ENCODE assay signal across 11 cellular contexts in the genomic region with DNA sequence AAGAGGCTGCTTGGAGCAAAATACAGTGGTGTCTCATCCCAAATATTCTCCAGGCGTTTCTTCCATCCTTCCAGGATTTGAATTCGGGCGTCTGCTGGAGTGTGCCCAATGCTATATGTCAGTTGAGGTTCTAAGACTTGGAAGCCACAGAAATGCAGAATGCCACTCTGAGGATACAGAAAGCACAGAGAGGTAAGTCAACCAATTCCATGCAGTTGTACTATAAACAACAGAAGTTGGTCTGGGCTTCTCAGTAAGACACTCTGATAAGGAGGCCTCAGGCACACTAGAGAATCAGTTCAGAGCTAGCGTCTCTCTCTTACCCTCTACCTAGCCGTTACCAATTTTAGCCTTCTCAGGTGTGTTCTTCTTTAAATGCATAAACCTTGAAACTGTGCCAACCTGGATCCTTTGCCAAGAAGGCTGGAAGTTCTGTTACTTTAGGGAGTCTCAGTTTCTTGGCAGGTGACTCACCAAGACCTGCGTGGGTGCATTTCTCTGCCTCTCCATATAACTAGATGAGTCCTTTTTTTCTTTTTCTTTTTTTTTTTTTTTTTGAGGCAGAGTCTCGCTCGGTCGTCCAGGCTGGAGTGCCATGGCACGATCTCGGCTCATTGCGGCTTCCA. TPM values are rescaled to one million over a fixed set of nuclear protein-coding genes. Genes with fewer than 3 reads are reported as not detected.
DNase-seq lines count a peak whose midpoint lies in the region; ATAC-seq and TF ChIP-seq lines count a peak whose summit lies in the region.
"Had no signal": no experiment of that assay in that cellular context is flagged by ENCODE, and none has a peak within 500 bp of the region (broad histone marks: within the 10 kb centered on the region; RNA-seq: fewer than 3 reads in every experiment).

No MANE protein-coding gene starts in this region.

- H3K9me3 ChIP-seq in testis = no peaks in the 10 kb centered on the region

- no peak overlapping the region for H3K4me3 ChIP-seq in testis

- H3K9me3 Mint-ChIP-seq in activated naive CD4-positive, alpha-beta T cell treated with anti-CD3 and anti-CD28 coated beads, Interleukin-2, amount 50 U/mL, for 72 hours = no peaks in the 10 kb centered on the region
- H3K9me3 Mint-ChIP-seq: activated naive CD4-positive, alpha-beta T cell treated with anti-CD3 and anti-CD28 coated beads, Interleukin-2, amount 50 U/mL, for 24 hours; CD4-positive, alpha-beta T cell had no signal

- H3K36me3 ChIP-seq in testis (ENCODE audit: low read depth, missing control alignments) = no peaks in the 10 kb centered on the region

- ATAC-seq in activated naive CD4-positive, alpha-beta T cell treated with anti-CD3 and anti-CD28 coated beads, Interleukin-2, amount 50 U/mL, for 72 hours = peak; percentile 37 to 42
- no peak for ATAC-seq in GM18511 (IDR thresholded peaks at IDR 0.05; ENCODE audit: unreplicated experiment)

- H3K27ac Mint-ChIP-seq in activated naive CD4-positive, alpha-beta T cell treated with anti-CD3 and anti-CD28 coated beads, Interleukin-2, amount 50 U/mL, for 72 hours = no peak overlapping the region
- H3K27ac Mint-ChIP-seq: activated naive CD4-positive, alpha-beta T cell treated with anti-CD3 and anti-CD28 coated beads, Interleukin-2, amount 50 U/mL, for 24 hours; CD4-positive, alpha-beta T cell had no signal

- intact Hi-C loops in testis (cut with DNase I; ENCODE audit: low total_unique reads) = no loop called here

- WGBS in testis, 2 donors = 48 to 49% methylated on average over 12 of the region's 12 CpGs

- H3K36me3 Mint-ChIP-seq in activated naive CD4-positive, alpha-beta T cell treated with anti-CD3 and anti-CD28 coated beads, Interleukin-2, amount 50 U/mL, for 72 hours = no peaks in the 10 kb centered on the region
- H3K36me3 Mint-ChIP-seq: activated naive CD4-positive, alpha-beta T cell treated with anti-CD3 and anti-CD28 coated beads, Interleukin-2, amount 50 U/mL, for 24 hours had no signal

- no peak for DNase-seq in activated naive CD4-positive, alpha-beta T cell treated with anti-CD3 and anti-CD28 coated beads, Interleukin-2, amount 50 U/mL, for 72 hours (ENCODE audit: low spot score in 2 of 2)
- no peak for DNase-seq in activated naive CD4-positive, alpha-beta T cell (lab: John Stamatoyannopoulos, UW)
- peak; percentile 93 for DNase-seq in amniotic epithelial cell (ENCODE audit: low read depth)
- DNase-seq in iris pigment epithelial cell (ENCODE audit: low read depth) = peak; percentile 85
- DNase-seq in testis = peak; percentile 30
- DNase-seq in NCI-H1048 (lab: John Stamatoyannopoulos, UW) = no peak
- DNase-seq in SHP77 (lab: John Stamatoyannopoulos, UW) = no peak
- DNase-seq: CD4-positive, alpha-beta T cell; NCI-H82 had no signal

- TF ChIP-seq CTCF in testis (IDR thresholded peaks at IDR 0.05) = no peak

- peaks cover 2% of the 10 kb centered on the region for H3K4me1 ChIP-seq in testis

- H3K27me3 ChIP-seq in testis = no peaks in the 10 kb centered on the region

- peak overlapping the region in 1 of 2 donors; percentile 37 for H3K27ac ChIP-seq in testis

- no peak for TF ChIP-seq POLR2A in testis (IDR thresholded peaks at IDR 0.05)

RNA-seq across cellular contexts. Expression of gene NQO1, which starts 15.1 kb away (rescaled TPM):
- total RNA-seq in activated naive CD4-positive, alpha-beta T cell treated with anti-CD3 and anti-CD28 coated beads, Interleukin-2, amount 50 U/mL, for 72 hours = 10 to 100 TPM; 14.4 to 17.2 TPM
- total RNA-seq in testis = 10 to 100 TPM in 1 of 2 donors, 1 to 10 TPM in 1; 6.6 to 10.1 TPM
- polyA plus RNA-seq in testis (ENCODE audit: insufficient read depth, low read depth, low replicate concordance) = 13.5 TPM

RNA-seq across cellular contexts. Expression of gene NOB1, which starts 43.5 kb away (rescaled TPM):
- 100 to 1,000 TPM in 1 of 2 donors, 10 to 100 TPM in 1; 83.3 to 126 TPM for total RNA-seq in activated naive CD4-positive, alpha-beta T cell treated with anti-CD3 and anti-CD28 coated beads, Interleukin-2, amount 50 U/mL, for 72 hours
- 10 to 100 TPM; 29.5 to 42.6 TPM for total RNA-seq in testis
- 34.6 TPM for polyA plus RNA-seq in testis (ENCODE audit: insufficient read depth, low read depth, low replicate concordance)

RNA-seq across cellular contexts. Expression of gene WWP2, which starts 50.9 kb away (rescaled TPM):
- 10 to 100 TPM; 48.2 to 51.9 TPM for total RNA-seq in activated naive CD4-positive, alpha-beta T cell treated with anti-CD3 and anti-CD28 coated beads, Interleukin-2, amount 50 U/mL, for 72 hours
- total RNA-seq in testis = 10 to 100 TPM; 57.6 to 60.6 TPM
- polyA plus RNA-seq in testis (ENCODE audit: insufficient read depth, low read depth, low replicate concordance) = 46.4 TPM

Comparison
In these comparisons a context has a peak if more than half of its experiments do, and no peak if none do; other contexts are left out.
1. DNase-seq: peak in amniotic epithelial cell (single experiment), iris pigment epithelial cell (single experiment) and testis (single experiment); none in activated naive CD4-positive, alpha-beta T cell treated with anti-CD3 and anti-CD28 coated beads, Interleukin-2, amount 50 U/mL, for 72 hours (0 of 2), activated naive CD4-positive, alpha-beta T cell (0 of 4), NCI-H1048 (single experiment) and SHP77 (0 of 2).